ENCODE assay signal across 1 cellular context in the genomic region with DNA sequence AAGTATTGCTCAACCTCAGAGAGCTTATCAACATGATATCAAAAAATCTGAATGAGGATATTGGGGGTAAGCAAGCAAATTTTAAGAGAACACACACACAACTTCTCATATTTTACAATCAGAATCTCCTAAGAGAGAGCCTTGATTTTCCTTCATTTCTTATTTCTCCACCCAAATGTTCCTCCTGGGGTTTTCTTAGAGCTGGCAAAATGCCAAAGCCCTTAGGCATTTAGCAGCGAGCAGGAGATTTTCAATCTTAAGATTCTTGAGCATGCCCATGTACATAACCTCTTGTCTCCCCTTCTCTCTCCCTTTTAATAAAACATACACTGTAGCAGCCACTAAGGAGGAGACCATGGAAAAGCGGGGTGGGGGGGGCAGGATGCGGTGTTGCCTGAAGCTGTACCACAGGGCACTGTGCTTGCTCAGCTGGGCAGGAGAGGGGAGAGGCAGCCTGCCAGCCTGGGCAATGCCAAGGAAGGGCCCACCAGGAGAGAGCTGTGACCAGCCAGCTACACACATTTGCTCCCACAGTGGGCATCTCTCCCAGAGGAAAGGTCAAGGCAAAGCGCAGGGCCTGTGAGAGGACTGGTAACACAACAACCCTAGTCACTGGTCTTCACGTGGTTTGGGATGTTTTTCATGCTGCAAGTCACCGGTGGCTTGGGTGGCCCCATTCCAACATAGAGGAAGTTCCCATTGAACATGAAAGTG.
TF ChIP-seq lines count a peak whose summit lies in the region.

No MANE protein-coding gene starts in this region.

TF ChIP-seq in HepG2, 621 proteins besides CTCF, POLR2A, EP300 and RAD21:
- no peak for TF ChIP-seq NR2F2 (IDR thresholded peaks at IDR 0.05; ENCODE audit: borderline replicate concordance, low read depth)
- peak; percentile 22; the same call in 1 of the 2 replicates for TF ChIP-seq LCORL (IDR thresholded peaks at IDR 0.05)
- no peak for TF ChIP-seq LCORL (CRISPR knock-in tag; IDR thresholded peaks at IDR 0.05)
- TF ChIP-seq ZNF549 (CRISPR knock-in tag; IDR thresholded peaks at IDR 0.05), result no peak
- TF ChIP-seq, protein P1, sequence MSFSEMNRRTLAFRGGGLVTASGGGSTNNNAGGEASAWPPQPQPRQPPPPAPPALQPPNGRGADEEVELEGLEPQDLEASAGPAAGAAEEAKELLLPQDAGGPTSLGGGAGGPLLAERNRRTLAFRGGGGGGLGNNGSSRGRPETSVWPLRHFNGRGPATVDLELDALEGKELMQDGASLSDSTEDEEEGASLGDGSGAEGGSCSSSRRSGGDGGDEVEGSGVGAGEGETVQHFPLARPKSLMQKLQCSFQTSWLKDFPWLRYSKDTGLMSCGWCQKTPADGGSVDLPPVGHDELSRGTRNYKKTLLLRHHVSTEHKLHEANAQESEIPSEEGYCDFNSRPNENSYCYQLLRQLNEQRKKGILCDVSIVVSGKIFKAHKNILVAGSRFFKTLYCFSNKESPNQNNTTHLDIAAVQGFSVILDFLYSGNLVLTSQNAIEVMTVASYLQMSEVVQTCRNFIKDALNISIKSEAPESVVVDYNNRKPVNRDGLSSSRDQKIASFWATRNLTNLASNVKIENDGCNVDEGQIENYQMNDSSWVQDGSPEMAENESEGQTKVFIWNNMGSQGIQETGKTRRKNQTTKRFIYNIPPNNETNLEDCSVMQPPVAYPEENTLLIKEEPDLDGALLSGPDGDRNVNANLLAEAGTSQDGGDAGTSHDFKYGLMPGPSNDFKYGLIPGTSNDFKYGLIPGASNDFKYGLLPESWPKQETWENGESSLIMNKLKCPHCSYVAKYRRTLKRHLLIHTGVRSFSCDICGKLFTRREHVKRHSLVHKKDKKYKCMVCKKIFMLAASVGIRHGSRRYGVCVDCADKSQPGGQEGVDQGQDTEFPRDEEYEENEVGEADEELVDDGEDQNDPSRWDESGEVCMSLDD (CRISPR knock-in tag; IDR thresholded peaks at IDR 0.05; ENCODE audit: borderline replicate concordance), result no peak
TF ChIP-seq in HepG2: peak in this region for 1.
